In genomic region chr16:23304620-23305019, GRCh38 we compare ENCODE assay signal across 37 cellular contexts. TPM values are rescaled to one million over a fixed set of nuclear protein-coding genes. Genes with fewer than 3 reads are reported as not detected.
"Had no signal": no experiment of that assay in that cellular context is flagged by ENCODE, and none has a peak within 500 bp of the region (broad histone marks: within the 10 kb centered on the region; RNA-seq: fewer than 3 reads in every experiment).

No MANE protein-coding gene starts in this region.

- H3K9me3 ChIP-seq: adrenal gland, ascending aorta, body of pancreas, breast epithelium had no signal

- FAIRE-seq: astrocyte, bronchial epithelial cell had no signal

- DNase-seq: activated effector memory CD4-positive, alpha-beta T cell treated with anti-CD3 and anti-CD28 coated beads, Interleukin-2, amount 50 U/mL, for 16 hours; activated effector memory CD4-positive, alpha-beta T cell treated with Interleukin-2 at 50 U/mL for 16 hours; activated gamma-delta T cell; activated gamma-delta T cell treated with Interleukin-2 at 50 U/mL for 16 hours; activated naive CD4-positive, alpha-beta T cell; activated naive CD4-positive, alpha-beta T cell treated with anti-CD3 and anti-CD28 coated beads for 36 hours; activated naive CD4-positive, alpha-beta T cell treated with anti-CD3 and anti-CD28 coated beads, Interleukin-2, amount 10 ng/mL, durations not matched to agents 7 days and 5 days; activated naive CD4-positive, alpha-beta T cell treated with anti-CD3 and anti-CD28 coated beads, Interleukin-2, amount 50 U/mL, for 16 hours; activated naive CD4-positive, alpha-beta T cell treated with Interleukin-2 at 50 U/mL for 16 hours; activated naive CD8-positive, alpha-beta T cell treated with anti-CD3 and anti-CD28 coated beads for 36 hours; activated naive CD8-positive, alpha-beta T cell treated with anti-CD3 and anti-CD28 coated beads, Interleukin-2, amount 10 ng/mL, durations not matched to agents 7 days and 5 days; activated naive CD8-positive, alpha-beta T cell treated with anti-CD3 and anti-CD28 coated beads, Interleukin-2, amount 50 U/mL, for 24 hours; activated T-cell treated with anti-CD3 and anti-CD28 coated beads, Interleukin-2, amount 50 U/mL, for 24 hours; activated T-cell treated with anti-CD3 and anti-CD28 coated beads, Interleukin-2, amount 50 U/mL, for 4 hours; activated T-cell treated with anti-CD3 and anti-CD28 coated beads, Interleukin-2, amount 50 U/mL, for 48 hours; activated T-cell treated with anti-CD3 and anti-CD28 coated beads, Interleukin-2, amount 50 U/mL, for 72 hours; adrenal gland; amniotic stem cell; amygdala; anterior cingulate cortex; body of pancreas; brain microvascular endothelial cell; caudate nucleus; central memory CD4-positive, alpha-beta T cell; cerebellar nuclear complex had no signal

- H3K36me3 ChIP-seq: adrenal gland, ascending aorta, brain microvascular endothelial cell, breast epithelium, cardiac muscle cell had no signal

- ATAC-seq: activated naive CD4-positive, alpha-beta T cell treated with anti-CD3 and anti-CD28 coated beads, Interleukin-2, amount 50 U/mL, for 72 hours; activated naive CD8-positive, alpha-beta T cell treated with anti-CD3 and anti-CD28 coated beads, Interleukin-2, amount 50 U/mL, for 24 hours; activated T-cell treated with anti-CD3 and anti-CD28 coated beads, Interleukin-2, amount 50 U/mL, for 4 hours; activated T-cell treated with anti-CD3 and anti-CD28 coated beads, Interleukin-2, amount 50 U/mL, for 72 hours; activated T-helper 17 cell treated with anti-CD3 and anti-CD28 coated beads, Interleukin-2, amount 50 U/mL, for 72 hours; body of pancreas had no signal

- H3K27ac ChIP-seq: adrenal gland, ascending aorta, body of pancreas, brain microvascular endothelial cell, breast epithelium, cardiac muscle cell had no signal

- H3K4me1 ChIP-seq: adrenal gland, ascending aorta, breast epithelium had no signal

- H3K4me3 ChIP-seq: adrenal gland, ascending aorta, body of pancreas, breast epithelium, cardiac muscle cell had no signal

- H3K27me3 ChIP-seq: body of pancreas had no signal

RNA-seq across cellular contexts. Expression of gene SCNN1B, which starts 2.5 kb away (rescaled TPM):
- total RNA-seq: activated naive CD4-positive, alpha-beta T cell treated with anti-CD3 and anti-CD28 coated beads for 36 hours; activated naive CD4-positive, alpha-beta T cell treated with anti-CD3 and anti-CD28 coated beads, Interleukin-2, amount 50 U/mL, for 72 hours; activated naive CD8-positive, alpha-beta T cell treated with anti-CD3 and anti-CD28 coated beads for 36 hours; activated naive CD8-positive, alpha-beta T cell treated with anti-CD3 and anti-CD28 coated beads, Interleukin-2, amount 10 ng/mL, durations not matched to agents 7 days and 5 days; activated T-cell treated with anti-CD3 and anti-CD28 coated beads, Interleukin-2, amount 50 U/mL, for 4 hours; activated T-cell treated with anti-CD3 and anti-CD28 coated beads, Interleukin-2, amount 50 U/mL, for 72 hours; activated T-helper 1 cell treated with anti-CD3 and anti-CD28 coated beads, Interleukin-12 subunit alpha, Interleukin-12 subunit beta, Interleukin-2, Interleukin-4 antibody, amounts not matched to agents 30 ng/mL and 10 ng/mL and 1 ng/mL, durations not matched to agents 14 hours and 24 hours and 36 hours; activated T-helper 17 cell treated with anti-CD3 and anti-CD28 coated beads, Interleukin-2, amount 50 U/mL, for 72 hours; activated T-helper 2 cell treated with anti-CD3 and anti-CD28 coated beads, Interferon-gamma antibody, Interleukin-2, Interleukin-4, amounts not matched to agents 10 μg/mL and 5 μg/mL and 100 μg/mL, durations not matched to agents 14 hours and 24 hours and 36 hours; astrocyte; cardiac muscle cell; cardiac septum; cerebellum; chondrocyte had no signal
- polyA plus RNA-seq: cardiac muscle cell had no signal
